ENCODE assay signal across 10 cellular contexts in the genomic region with DNA sequence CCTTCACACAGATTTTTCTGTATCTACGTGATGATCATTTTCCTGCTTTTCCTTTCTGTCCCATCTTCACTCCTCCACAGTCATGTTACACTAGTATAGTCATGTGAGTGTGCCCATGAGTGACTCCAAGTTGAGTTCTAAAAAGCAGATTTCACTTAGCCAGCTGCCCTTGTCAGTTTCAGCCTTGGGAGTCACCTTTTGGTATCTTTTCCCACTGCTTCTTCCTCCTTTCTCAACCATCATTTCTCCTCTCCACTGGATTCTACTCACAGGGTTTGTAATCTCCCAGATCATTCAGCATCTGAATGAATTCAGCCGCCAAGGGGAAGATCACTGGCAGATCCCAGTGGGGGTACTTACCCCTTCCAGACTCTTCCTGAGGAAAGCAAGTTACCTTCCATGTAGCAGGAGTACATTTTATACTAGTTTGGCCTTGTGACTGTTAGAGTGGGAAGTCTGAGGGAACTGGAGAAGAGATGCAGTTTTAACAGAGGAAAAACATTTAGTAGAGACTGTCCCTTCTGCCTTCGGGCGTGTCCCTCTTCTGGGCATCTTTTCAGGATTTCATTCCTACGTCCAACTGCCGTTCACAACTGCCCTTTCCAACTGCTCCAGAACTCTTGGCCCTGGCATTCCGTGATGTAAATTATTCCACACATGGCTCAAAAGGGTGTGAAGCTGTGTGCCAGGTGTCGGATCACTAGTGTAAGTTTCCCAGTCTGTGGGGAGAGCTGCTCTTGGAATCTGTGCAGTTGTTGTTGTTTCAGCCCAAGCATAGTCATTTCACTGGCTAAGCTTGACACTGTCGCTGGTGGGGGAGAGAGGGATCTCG. TPM values are rescaled to one million over a fixed set of nuclear protein-coding genes. Genes with fewer than 3 reads are reported as not detected.
A peak's percentile ranks its signal among the peaks of the same experiment; 100 is the strongest.
DNase-seq lines count a peak whose midpoint lies in the region; ATAC-seq and TF ChIP-seq lines count a peak whose summit lies in the region.
"Had no signal": no experiment of that assay in that cellular context is flagged by ENCODE, and none has a peak within 500 bp of the region (broad histone marks: within the 10 kb centered on the region; RNA-seq: fewer than 3 reads in every experiment).

No MANE protein-coding gene starts in this region.

- TF ChIP-seq CTCF in Peyer's patch (IDR thresholded peaks at IDR 0.05) (no peak), heart right ventricle (IDR thresholded peaks at IDR 0.05) (no peak), omental fat pad (IDR thresholded peaks at IDR 0.05) (no peak)

- H3K4me1 ChIP-seq in Peyer's patch (no peaks in the 10 kb centered on the region), heart right ventricle (peaks cover 0 to 37% (median 26%) of the 10 kb centered on the region in 9 donors)
- H3K4me1 ChIP-seq: foreskin keratinocyte had no signal

- peak; percentile 46 to 81 (median 75) for ATAC-seq in heart right ventricle
- peak; percentile 17 for ATAC-seq in omental fat pad (ENCODE audit: low FRiP score)
- ATAC-seq in GM21619 (IDR thresholded peaks at IDR 0.05; ENCODE audit: unreplicated experiment) = no peak
- ATAC-seq: foreskin keratinocyte had no signal

- intact Hi-C loops in heart right ventricle (cut with DNase I) = loop anchor here in 3 of 10 donors (5.0 kb wide), 1 partner anchor 38 kb away; the partner anchor contains the start of gene BICRAL (in 3 of the 3)

- 48 to 49% methylated on average over 10 of the region's 10 CpGs for WGBS in heart right ventricle, 2 donors

- no peak for TF ChIP-seq POLR2A in Peyer's patch (IDR thresholded peaks at IDR 0.05)

- H3K27ac ChIP-seq in Peyer's patch (peak overlapping the region in 3 of 4 donors; percentile 20 to 43 (median 40)), heart right ventricle (peak overlapping the region in 9 of 10 donors; percentile 12 to 77 (median 60))
- H3K27ac ChIP-seq: foreskin keratinocyte had no signal

- H3K36me3 ChIP-seq in Peyer's patch (peaks cover 0 to 28% (median 0%) of the 10 kb centered on the region in 3 donors), heart right ventricle (peaks cover 0 to 44% (median 28%) of the 10 kb centered on the region in 9 donors)

- no peaks in the 10 kb centered on the region for H3K9me3 ChIP-seq in Peyer's patch
- no peaks in the 10 kb centered on the region for H3K9me3 ChIP-seq in heart right ventricle

- H3K27me3 ChIP-seq in Peyer's patch (no peaks in the 10 kb centered on the region), heart right ventricle (no peaks in the 10 kb centered on the region)
- H3K27me3 ChIP-seq: foreskin keratinocyte had no signal

- no peak overlapping the region for H3K4me3 ChIP-seq in Peyer's patch
- H3K4me3 ChIP-seq in heart right ventricle = peak overlapping the region in 6 of 10 donors; percentile 14 to 40 (median 19)

- DNase-seq in AG20443 (ENCODE audit: low spot score) = peak; percentile 70
- no peak for DNase-seq in Peyer's patch
- DNase-seq in heart right ventricle = peak; percentile 12 to 14
- DNase-seq in omental fat pad (ENCODE audit: low spot score) = no peak
- no peak for DNase-seq in RKO (ENCODE audit: low spot score)
- no peak for DNase-seq in DMS79 (lab: John Stamatoyannopoulos, UW)
- DNase-seq in NAMALWA (ENCODE audit: low spot score) = no peak
- DNase-seq: activated naive CD4-positive, alpha-beta T cell treated with Interleukin-2 at 50 U/mL for 16 hours; foreskin keratinocyte had no signal

RNA-seq across cellular contexts. Expression of gene BICRAL, which starts 38.9 kb away (rescaled TPM):
- 10 to 100 TPM; 15.3 to 20.1 (median 17.1) TPM for total RNA-seq in Peyer's patch
- 10 to 100 TPM; 10.7 to 15.7 (median 13.8) TPM for total RNA-seq in heart right ventricle
- 1 to 10 TPM; 2.7 to 3.5 TPM for polyA plus RNA-seq in heart right ventricle
- total RNA-seq in omental fat pad = 10 to 100 TPM in 3 of 4 donors, 1 to 10 TPM in 1; 7.6 to 18.8 (median 12.9) TPM

RNA-seq across cellular contexts. Expression of gene RPL7L1, which starts 58.7 kb away (rescaled TPM):
- total RNA-seq in Peyer's patch (10 to 100 TPM; 49.6 to 67.0 (median 53.2) TPM), heart right ventricle (10 to 100 TPM; 39.2 to 52.5 (median 44.7) TPM), omental fat pad (100 to 1,000 TPM in 2 of 4 donors, 10 to 100 TPM in 2; 93.0 to 138 (median 105) TPM)
- 10 to 100 TPM; 23.7 to 45.9 TPM for polyA plus RNA-seq in heart right ventricle

Comparison
In these comparisons a context has a peak if more than half of its experiments do, and no peak if none do; other contexts are left out.
1. DNase-seq: peak in AG20443 (single experiment) and heart right ventricle (2 of 2); none in Peyer's patch (0 of 3), omental fat pad (single experiment), RKO (single experiment), DMS79 (single experiment) and NAMALWA (single experiment).
2. H3K4me3 ChIP-seq: peak in heart right ventricle (6 of 10); none in Peyer's patch (0 of 4).